Comparison of ENCODE assay signal across 13 cellular contexts in the genomic region with DNA sequence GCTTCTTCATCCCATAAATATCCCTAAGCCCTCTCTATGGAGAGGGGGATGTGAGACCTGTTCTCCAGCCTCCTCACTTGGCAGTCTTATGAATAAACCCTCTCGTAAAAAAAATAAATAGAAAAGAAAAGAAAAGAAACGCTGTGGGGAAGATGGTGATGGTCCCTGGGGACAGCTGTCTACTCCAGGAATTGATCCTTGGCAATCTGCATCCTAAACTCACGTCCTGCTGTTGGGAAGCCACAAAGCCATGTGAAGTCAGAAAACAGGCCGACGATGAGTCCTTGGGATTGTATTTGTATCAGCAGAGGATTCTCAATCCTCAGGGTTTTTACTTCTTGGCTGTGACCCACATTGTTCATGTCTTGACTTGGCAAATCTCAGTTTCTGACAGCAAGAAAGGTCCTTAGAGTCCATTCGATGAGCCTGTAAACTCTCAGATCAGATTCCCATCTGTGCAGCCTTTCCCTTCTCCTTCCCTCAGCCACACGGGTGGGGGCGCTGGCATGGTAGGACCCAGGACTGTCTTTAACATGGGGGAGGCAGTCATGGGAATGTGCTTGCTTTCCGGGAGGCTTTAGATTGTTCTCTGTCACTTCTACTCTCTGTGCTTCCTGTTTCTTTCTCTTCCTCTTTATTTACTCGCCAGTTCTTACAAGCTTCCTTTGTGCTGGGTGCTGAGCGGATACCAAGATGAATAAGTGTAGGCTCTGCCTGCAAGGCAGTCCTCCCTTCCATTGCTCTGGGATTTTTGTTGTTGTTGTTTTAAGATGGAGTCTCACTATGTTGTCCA. TPM values are rescaled to one million over a fixed set of nuclear protein-coding genes. Genes with fewer than 3 reads are reported as not detected.
DNase-seq lines count a peak whose midpoint lies in the region; ATAC-seq and TF ChIP-seq lines count a peak whose summit lies in the region.
"Had no signal": no experiment of that assay in that cellular context is flagged by ENCODE, and none has a peak within 500 bp of the region (broad histone marks: within the 10 kb centered on the region; RNA-seq: fewer than 3 reads in every experiment).

No MANE protein-coding gene starts in this region.

- intact Hi-C loops in activated CD4-positive, alpha-beta T cell treated with anti-CD3 and anti-CD28 coated beads, Interleukin-2, amount 10 ng/mL, durations not matched to agents 24 days and 14 days (cut with micrococcal nuclease): loop anchor here (5.0 to 10.0 kb wide), 2 partner anchors 191 to 242 kb away; a partner anchor contains a TSS
- intact Hi-C loops in activated T-helper 1 cell treated with anti-CD3 and anti-CD28 coated beads, Interleukin-12 subunit alpha, Interleukin-12 subunit beta, Interleukin-2, Interleukin-4 antibody, amounts not matched to agents 30 ng/mL and 10 ng/mL and 1 ng/mL, durations not matched to agents 14 hours and 24 hours and 36 hours (cut with micrococcal nuclease): loop anchor here (5.0 to 10.0 kb wide), 2 partner anchors 479 to 658 kb away; a partner anchor contains a TSS
- intact Hi-C loops in lower lobe of right lung (cut with DNase I): loop anchor here (5.0 kb wide), 1 partner anchor 102 kb away; no protein-coding TSS in a partner anchor
- intact Hi-C loops in transverse colon (cut with DNase I; ENCODE audit: low total_unique reads): loop anchor here (2.0 kb wide), 1 partner anchor 99 kb away; no protein-coding TSS in a partner anchor

- peak overlapping the region; percentile 5 for H3K27ac ChIP-seq in lower lobe of right lung
- peak overlapping the region; percentile 75 to 89 (median 84) for H3K27ac ChIP-seq in transverse colon

- peaks cover 48% of the 10 kb centered on the region for H3K36me3 Mint-ChIP-seq in activated CD4-positive, alpha-beta T cell treated with anti-CD3 and anti-CD28 coated beads, Interleukin-2, amount 10 ng/mL, durations not matched to agents 24 days and 14 days (ENCODE audit: low read depth)
- H3K36me3 Mint-ChIP-seq in activated T-helper 1 cell treated with anti-CD3 and anti-CD28 coated beads, Interleukin-12 subunit alpha, Interleukin-12 subunit beta, Interleukin-2, Interleukin-4 antibody, amounts not matched to agents 30 ng/mL and 10 ng/mL and 1 ng/mL, durations not matched to agents 14 hours and 24 hours and 36 hours (ENCODE audit: low read depth): peaks cover 39% of the 10 kb centered on the region

- H3K4me3 ChIP-seq in lower lobe of right lung (no peak overlapping the region), transverse colon (no peak overlapping the region)

- in situ Hi-C loops in transverse colon (cut with MboI; ENCODE audit: low pct_ligation_motif_present in 1 of 4, low pct_unique_long_range_greater_than_20kb in 1 of 4, low sequenced_read_pairs in 3 of 4): loop anchor here in 3 of 4 donors (5.0 to 10.0 kb wide), 2 partner anchors 99 to 107 kb away; no protein-coding TSS in a partner anchor

- H3K4me1 Mint-ChIP-seq in activated CD4-positive, alpha-beta T cell treated with anti-CD3 and anti-CD28 coated beads, Interleukin-2, amount 10 ng/mL, durations not matched to agents 24 days and 14 days: peaks cover 38% of the 10 kb centered on the region
- H3K4me1 Mint-ChIP-seq in activated T-helper 1 cell treated with anti-CD3 and anti-CD28 coated beads, Interleukin-12 subunit alpha, Interleukin-12 subunit beta, Interleukin-2, Interleukin-4 antibody, amounts not matched to agents 30 ng/mL and 10 ng/mL and 1 ng/mL, durations not matched to agents 14 hours and 24 hours and 36 hours (ENCODE audit: low read depth): peaks cover 55% of the 10 kb centered on the region

- H3K9me3 Mint-ChIP-seq in activated CD4-positive, alpha-beta T cell treated with anti-CD3 and anti-CD28 coated beads, Interleukin-2, amount 10 ng/mL, durations not matched to agents 24 days and 14 days: no peaks in the 10 kb centered on the region
- H3K9me3 Mint-ChIP-seq in activated T-helper 1 cell treated with anti-CD3 and anti-CD28 coated beads, Interleukin-12 subunit alpha, Interleukin-12 subunit beta, Interleukin-2, Interleukin-4 antibody, amounts not matched to agents 30 ng/mL and 10 ng/mL and 1 ng/mL, durations not matched to agents 14 hours and 24 hours and 36 hours: no peaks in the 10 kb centered on the region
- H3K9me3 Mint-ChIP-seq: activated CD4-positive, alpha-beta memory T cell treated with anti-CD3 and anti-CD28 coated beads, Interleukin-2, amount 10 ng/mL, durations not matched to agents 7 days and 5 days had no signal

- H3K9me3 ChIP-seq in lower lobe of right lung: no peaks in the 10 kb centered on the region
- no peaks in the 10 kb centered on the region for H3K9me3 ChIP-seq in transverse colon

- TF ChIP-seq POLR2A in transverse colon (IDR thresholded peaks at IDR 0.05): no peak

- H3K27ac Mint-ChIP-seq in activated CD4-positive, alpha-beta T cell treated with anti-CD3 and anti-CD28 coated beads, Interleukin-2, amount 10 ng/mL, durations not matched to agents 24 days and 14 days: peak overlapping the region; percentile 75
- peak overlapping the region; percentile 66 for H3K27ac Mint-ChIP-seq in activated T-helper 1 cell treated with anti-CD3 and anti-CD28 coated beads, Interleukin-12 subunit alpha, Interleukin-12 subunit beta, Interleukin-2, Interleukin-4 antibody, amounts not matched to agents 30 ng/mL and 10 ng/mL and 1 ng/mL, durations not matched to agents 14 hours and 24 hours and 36 hours

- TF ChIP-seq CTCF in lower lobe of right lung (IDR thresholded peaks at IDR 0.05) (no peak), transverse colon (IDR thresholded peaks at IDR 0.05) (no peak)

- H3K4me1 ChIP-seq in lower lobe of right lung (peaks cover 21% of the 10 kb centered on the region), transverse colon (peaks cover 24 to 54% (median 28%) of the 10 kb centered on the region in 4 donors)

- DNase-seq in activated CD4-positive, alpha-beta T cell treated with anti-CD3 and anti-CD28 coated beads, Interleukin-2, amount 10 ng/mL, durations not matched to agents 24 days and 14 days: no peak
- DNase-seq in activated CD4-positive, alpha-beta T cell treated with anti-CD3 and anti-CD28 coated beads, Interleukin-2, amount 50 U/mL, for 1 hour: no peak
- no peak for DNase-seq in activated T-helper 1 cell treated with anti-CD3 and anti-CD28 coated beads, Interleukin-12 subunit alpha, Interleukin-12 subunit beta, Interleukin-2, Interleukin-4 antibody, amounts not matched to agents 30 ng/mL and 10 ng/mL and 1 ng/mL, durations not matched to agents 14 hours and 24 hours and 36 hours (ENCODE audit: low spot score)
- DNase-seq in lower lobe of right lung (no peak), transverse colon (no peak), T-helper 2 cell (no peak), activated gamma-delta T cell (lab: John Stamatoyannopoulos, UW) (no peak)
- DNase-seq: activated CD4-positive, alpha-beta memory T cell treated with anti-CD3 and anti-CD28 coated beads, Interleukin-2, amount 10 ng/mL, durations not matched to agents 7 days and 5 days; dermis blood vessel endothelial cell; left colon; NCI-H69; stimulated activated CD4-positive, alpha-beta T cell treated with anti-CD3 and anti-CD28 coated beads, Interleukin-1b, Interleukin-23, amount 100 ng/mL, for 48 hours had no signal

- WGBS in transverse colon (ENCODE audit: low coverage in 1 of 2), 2 donors: 56 to 65% methylated on average over 3 to 11 of the region's 11 CpGs

- peak overlapping the region; percentile 37 for H3K4me3 Mint-ChIP-seq in activated CD4-positive, alpha-beta T cell treated with anti-CD3 and anti-CD28 coated beads, Interleukin-2, amount 10 ng/mL, durations not matched to agents 24 days and 14 days
- peak overlapping the region; percentile 34 for H3K4me3 Mint-ChIP-seq in activated T-helper 1 cell treated with anti-CD3 and anti-CD28 coated beads, Interleukin-12 subunit alpha, Interleukin-12 subunit beta, Interleukin-2, Interleukin-4 antibody, amounts not matched to agents 30 ng/mL and 10 ng/mL and 1 ng/mL, durations not matched to agents 14 hours and 24 hours and 36 hours
- H3K4me3 Mint-ChIP-seq: activated CD4-positive, alpha-beta memory T cell treated with anti-CD3 and anti-CD28 coated beads, Interleukin-2, amount 10 ng/mL, durations not matched to agents 7 days and 5 days had no signal

- H3K27me3 Mint-ChIP-seq in activated CD4-positive, alpha-beta T cell treated with anti-CD3 and anti-CD28 coated beads, Interleukin-2, amount 10 ng/mL, durations not matched to agents 24 days and 14 days: no peaks in the 10 kb centered on the region
- H3K27me3 Mint-ChIP-seq in activated T-helper 1 cell treated with anti-CD3 and anti-CD28 coated beads, Interleukin-12 subunit alpha, Interleukin-12 subunit beta, Interleukin-2, Interleukin-4 antibody, amounts not matched to agents 30 ng/mL and 10 ng/mL and 1 ng/mL, durations not matched to agents 14 hours and 24 hours and 36 hours (ENCODE audit: insufficient read depth): no peaks in the 10 kb centered on the region
- H3K27me3 Mint-ChIP-seq: activated CD4-positive, alpha-beta memory T cell treated with anti-CD3 and anti-CD28 coated beads, Interleukin-2, amount 10 ng/mL, durations not matched to agents 7 days and 5 days had no signal

- H3K36me3 ChIP-seq in lower lobe of right lung (peaks cover 78% of the 10 kb centered on the region), transverse colon (peaks cover 0 to 27% (median 2%) of the 10 kb centered on the region in 4 donors)

- H3K27me3 ChIP-seq in lower lobe of right lung (ENCODE audit: low read depth) (no peaks in the 10 kb centered on the region), transverse colon (no peaks in the 10 kb centered on the region)

- no peak for TF ChIP-seq EP300 in transverse colon (IDR thresholded peaks at IDR 0.05; ENCODE audit: low read depth)

- peak; percentile 40 for ATAC-seq in lower lobe of right lung
- ATAC-seq in GM21423 (IDR thresholded peaks at IDR 0.05; ENCODE audit: unreplicated experiment): no peak
- ATAC-seq: left colon had no signal

RNA-seq across cellular contexts. Expression of a gene that starts 24.9 kb away (rescaled TPM):
- total RNA-seq in activated CD4-positive, alpha-beta T cell treated with anti-CD3 and anti-CD28 coated beads, Interleukin-2, amount 10 ng/mL, durations not matched to agents 24 days and 14 days: 12.5 and 14.4 TPM in 2 replicates
- total RNA-seq in activated T-helper 1 cell treated with anti-CD3 and anti-CD28 coated beads, Interleukin-12 subunit alpha, Interleukin-12 subunit beta, Interleukin-2, Interleukin-4 antibody, amounts not matched to agents 30 ng/mL and 10 ng/mL and 1 ng/mL, durations not matched to agents 14 hours and 24 hours and 36 hours: 15.0 and 16.1 TPM in 2 replicates
- 18.1 TPM for total RNA-seq in lower lobe of right lung
- 10 to 100 TPM; 24.3 to 90.2 (median 66.1) TPM for total RNA-seq in transverse colon

RNA-seq across cellular contexts. Expression of a gene that starts 48.6 kb away (rescaled TPM):
- total RNA-seq in activated CD4-positive, alpha-beta T cell treated with anti-CD3 and anti-CD28 coated beads, Interleukin-2, amount 10 ng/mL, durations not matched to agents 24 days and 14 days: 0.64 and 0.84 TPM in 2 replicates
- total RNA-seq in activated T-helper 1 cell treated with anti-CD3 and anti-CD28 coated beads, Interleukin-12 subunit alpha, Interleukin-12 subunit beta, Interleukin-2, Interleukin-4 antibody, amounts not matched to agents 30 ng/mL and 10 ng/mL and 1 ng/mL, durations not matched to agents 14 hours and 24 hours and 36 hours: 0.26 and 0.61 TPM in 2 replicates
- total RNA-seq in lower lobe of right lung (0.71 TPM), transverse colon (10 to 100 TPM in 2 of 4 donors, 1 to 10 TPM in 2; 3.2 to 18.7 (median 11.5) TPM)
